26 cellular contexts compared by ENCODE assay signal in genomic region chr2:24375349-24376087, GRCh38.
"Had no signal": no experiment of that assay in that cellular context is flagged by ENCODE, and none has a peak within 500 bp of the region (broad histone marks: within the 10 kb centered on the region; RNA-seq: fewer than 3 reads in every experiment).

No MANE protein-coding gene starts in this region.

- H3K4me1 ChIP-seq: esophagus muscularis mucosa, left lung, tibial nerve had no signal

- H3K27me3 ChIP-seq: brain microvascular endothelial cell, esophagus muscularis mucosa, left lung, neutrophil, tibial nerve had no signal

- H3K4me1 Mint-ChIP-seq: activated CD4-positive, alpha-beta memory T cell treated with anti-CD3 and anti-CD28 coated beads, Interleukin-2, amount 10 ng/mL, durations not matched to agents 7 days and 5 days; activated CD4-positive, alpha-beta T cell treated with anti-CD3 and anti-CD28 coated beads, Interleukin-2, amount 10 ng/mL, durations not matched to agents 24 days and 14 days; activated naive CD4-positive, alpha-beta T cell treated with anti-CD3 and anti-CD28 coated beads, Interleukin-2, amount 10 ng/mL, durations not matched to agents 7 days and 5 days; activated naive CD8-positive, alpha-beta T cell treated with anti-CD3 and anti-CD28 coated beads, Interleukin-2, amount 10 ng/mL, durations not matched to agents 7 days and 5 days; mesothelial cell of epicardium; naive B cell had no signal

- ATAC-seq: effector memory CD8-positive, alpha-beta T cell; left lung had no signal

- H3K27me3 Mint-ChIP-seq: activated CD4-positive, alpha-beta memory T cell treated with anti-CD3 and anti-CD28 coated beads, Interleukin-2, amount 10 ng/mL, durations not matched to agents 7 days and 5 days; activated naive CD8-positive, alpha-beta T cell treated with anti-CD3 and anti-CD28 coated beads, Interleukin-2, amount 10 ng/mL, durations not matched to agents 7 days and 5 days; activated T-cell treated with anti-CD3 and anti-CD28 coated beads, Interleukin-2, amount 50 U/mL, for 24 hours; effector memory CD8-positive, alpha-beta T cell; naive B cell had no signal

- H3K4me3 Mint-ChIP-seq: activated CD4-positive, alpha-beta memory T cell treated with anti-CD3 and anti-CD28 coated beads, Interleukin-2, amount 10 ng/mL, durations not matched to agents 7 days and 5 days; activated CD4-positive, alpha-beta T cell treated with anti-CD3 and anti-CD28 coated beads, Interleukin-2, amount 10 ng/mL, durations not matched to agents 24 days and 14 days; activated naive CD4-positive, alpha-beta T cell treated with anti-CD3 and anti-CD28 coated beads, Interleukin-2, amount 10 ng/mL, durations not matched to agents 7 days and 5 days; activated naive CD8-positive, alpha-beta T cell treated with anti-CD3 and anti-CD28 coated beads, Interleukin-2, amount 10 ng/mL, durations not matched to agents 7 days and 5 days; activated T-cell treated with anti-CD3 and anti-CD28 coated beads, Interleukin-2, amount 50 U/mL, for 24 hours; effector memory CD8-positive, alpha-beta T cell; mesothelial cell of epicardium; naive B cell; nephron progenitor cell had no signal

- DNase-seq: activated CD4-positive, alpha-beta memory T cell treated with anti-CD3 and anti-CD28 coated beads, Interleukin-2, amount 10 ng/mL, durations not matched to agents 7 days and 5 days; activated CD4-positive, alpha-beta T cell treated with anti-CD3 and anti-CD28 coated beads, Interleukin-2, amount 10 ng/mL, durations not matched to agents 24 days and 14 days; activated CD4-positive, CD25-positive, alpha-beta regulatory T cell treated with anti-CD3 and anti-CD28 coated beads, Interleukin-2, amount 50 U/mL, for 72 hours; activated CD8-positive, alpha-beta memory T cell treated with anti-CD3 and anti-CD28 coated beads, Interleukin-2, amount 50 U/mL, for 48 hours; activated gamma-delta T cell; activated naive CD4-positive, alpha-beta T cell treated with anti-CD3 and anti-CD28 coated beads, Interleukin-2, amount 10 ng/mL, durations not matched to agents 7 days and 5 days; activated naive CD8-positive, alpha-beta T cell treated with anti-CD3 and anti-CD28 coated beads, Interleukin-2, amount 10 ng/mL, durations not matched to agents 7 days and 5 days; activated T-cell treated with anti-CD3 and anti-CD28 coated beads, Interleukin-2, amount 50 U/mL, for 24 hours; brain microvascular endothelial cell; caudate nucleus; cortex of kidney; effector memory CD8-positive, alpha-beta T cell; foreskin melanocyte; kidney glomerular epithelial cell; mammary epithelial cell; naive B cell; nephron progenitor cell; stimulated activated CD4-positive, alpha-beta T cell treated with anti-CD3 and anti-CD28 coated beads, Interleukin-15, amount 100 ng/mL, for 24 hours; stimulated activated CD4-positive, alpha-beta T cell treated with anti-CD3 and anti-CD28 coated beads, Interleukin-2, amount 100 ng/mL, for 24 hours; stimulated activated naive CD4-positive, alpha-beta T cell treated with Interleukin-2 at 50 U/mL for 16 hours; T-helper 2 cell had no signal

- H3K36me3 ChIP-seq: brain microvascular endothelial cell, esophagus muscularis mucosa, left lung, neutrophil, tibial nerve had no signal

- H3K4me3 ChIP-seq: esophagus muscularis mucosa, left lung, tibial nerve had no signal

- H3K36me3 Mint-ChIP-seq: activated naive CD4-positive, alpha-beta T cell treated with anti-CD3 and anti-CD28 coated beads, Interleukin-2, amount 10 ng/mL, durations not matched to agents 7 days and 5 days; activated naive CD8-positive, alpha-beta T cell treated with anti-CD3 and anti-CD28 coated beads, Interleukin-2, amount 10 ng/mL, durations not matched to agents 7 days and 5 days; mesothelial cell of epicardium; naive B cell had no signal

- H3K27ac ChIP-seq: brain microvascular endothelial cell, esophagus muscularis mucosa, left lung, neutrophil, tibial nerve had no signal

- H3K9me3 Mint-ChIP-seq: activated CD4-positive, alpha-beta memory T cell treated with anti-CD3 and anti-CD28 coated beads, Interleukin-2, amount 10 ng/mL, durations not matched to agents 7 days and 5 days; activated CD4-positive, alpha-beta T cell treated with anti-CD3 and anti-CD28 coated beads, Interleukin-2, amount 10 ng/mL, durations not matched to agents 24 days and 14 days; activated naive CD4-positive, alpha-beta T cell treated with anti-CD3 and anti-CD28 coated beads, Interleukin-2, amount 10 ng/mL, durations not matched to agents 7 days and 5 days; activated naive CD8-positive, alpha-beta T cell treated with anti-CD3 and anti-CD28 coated beads, Interleukin-2, amount 10 ng/mL, durations not matched to agents 7 days and 5 days; activated T-cell treated with anti-CD3 and anti-CD28 coated beads, Interleukin-2, amount 50 U/mL, for 24 hours; effector memory CD8-positive, alpha-beta T cell; mesothelial cell of epicardium; naive B cell; nephron progenitor cell had no signal

- H3K27ac Mint-ChIP-seq: activated CD4-positive, alpha-beta memory T cell treated with anti-CD3 and anti-CD28 coated beads, Interleukin-2, amount 10 ng/mL, durations not matched to agents 7 days and 5 days; activated CD4-positive, alpha-beta T cell treated with anti-CD3 and anti-CD28 coated beads, Interleukin-2, amount 10 ng/mL, durations not matched to agents 24 days and 14 days; activated naive CD4-positive, alpha-beta T cell treated with anti-CD3 and anti-CD28 coated beads, Interleukin-2, amount 10 ng/mL, durations not matched to agents 7 days and 5 days; activated naive CD8-positive, alpha-beta T cell treated with anti-CD3 and anti-CD28 coated beads, Interleukin-2, amount 10 ng/mL, durations not matched to agents 7 days and 5 days; activated T-cell treated with anti-CD3 and anti-CD28 coated beads, Interleukin-2, amount 50 U/mL, for 24 hours; effector memory CD8-positive, alpha-beta T cell; mesothelial cell of epicardium; naive B cell; nephron progenitor cell had no signal

- H3K9me3 ChIP-seq: esophagus muscularis mucosa, left lung, neutrophil, tibial nerve had no signal
